Comparison of ENCODE assay signal across 11 cellular contexts in genomic region chr7:28407643-28408042, GRCh38. TPM values are rescaled to one million over a fixed set of nuclear protein-coding genes. Genes with fewer than 3 reads are reported as not detected.
DNase-seq lines count a peak whose midpoint lies in the region; ATAC-seq and TF ChIP-seq lines count a peak whose summit lies in the region.
"Had no signal": no experiment of that assay in that cellular context is flagged by ENCODE, and none has a peak within 500 bp of the region (broad histone marks: within the 10 kb centered on the region; RNA-seq: fewer than 3 reads in every experiment).

No MANE protein-coding gene starts in this region.

- intact Hi-C loops in CD14-positive monocyte (cut with micrococcal nuclease) = loop anchor here (5.0 to 10.0 kb wide), 2 partner anchors 275 to 277 kb away; no protein-coding TSS in a partner anchor
- intact Hi-C loops in esophagus muscularis mucosa (cut with DNase I) = loop anchor here (5.0 kb wide), 1 partner anchor 275 kb away; no protein-coding TSS in a partner anchor

- TF ChIP-seq EP300 in esophagus muscularis mucosa (IDR thresholded peaks at IDR 0.05) = no peak

- ATAC-seq in GM19455 (IDR thresholded peaks at IDR 0.05; ENCODE audit: unreplicated experiment) (no peak), HG02981 (IDR thresholded peaks at IDR 0.05; ENCODE audit: unreplicated experiment) (no peak)

- 35% methylated on average over 2 of the region's 2 CpGs for WGBS in esophagus muscularis mucosa

- H3K9ac ChIP-seq in rectal smooth muscle tissue (ENCODE audit: low read length) = no peak overlapping the region

- peaks cover 29 to 57% (median 49%) of the 10 kb centered on the region in 4 donors for H3K4me1 ChIP-seq in esophagus muscularis mucosa
- peaks cover 9% of the 10 kb centered on the region for H3K4me1 ChIP-seq in rectal smooth muscle tissue (ENCODE audit: control insufficient read depth, insufficient read depth, low read length)

- peaks cover 0 to 27% (median 12%) of the 10 kb centered on the region in 7 donors for H3K9me3 Mint-ChIP-seq in CD14-positive monocyte
- no peaks in the 10 kb centered on the region for H3K9me3 Mint-ChIP-seq in activated T-cell treated with anti-CD3 and anti-CD28 coated beads, Interleukin-2, amount 50 U/mL, for 24 hours

- no peaks in the 10 kb centered on the region for H3K9me3 ChIP-seq in esophagus muscularis mucosa

- no peak for TF ChIP-seq POLR2A in esophagus muscularis mucosa (IDR thresholded peaks at IDR 0.05; ENCODE audit: low read depth)

- H3K27ac ChIP-seq in esophagus muscularis mucosa (replicated peaks in 1 of 4) (peak overlapping the region; percentile 91 to 93 (median 92)), rectal smooth muscle tissue (ENCODE audit: low read depth, low read length) (peak overlapping the region; percentile 91)

- H3K36me3 Mint-ChIP-seq in CD14-positive monocyte = peaks cover 3 to 13% of the 10 kb centered on the region in 2 donors
- H3K36me3 Mint-ChIP-seq in activated T-cell treated with anti-CD3 and anti-CD28 coated beads, Interleukin-2, amount 50 U/mL, for 24 hours (ENCODE audit: low read depth) = no peaks in the 10 kb centered on the region

- no peak for TF ChIP-seq CTCF in CD14-positive monocyte (IDR thresholded peaks at IDR 0.05)
- TF ChIP-seq CTCF in esophagus muscularis mucosa (IDR thresholded peaks at IDR 0.05) = no peak

- peak overlapping the region in 3 of 7 donors; percentile 9 to 68 (median 52) for H3K27ac Mint-ChIP-seq in CD14-positive monocyte
- H3K27ac Mint-ChIP-seq in activated T-cell treated with anti-CD3 and anti-CD28 coated beads, Interleukin-2, amount 50 U/mL, for 24 hours = no peak overlapping the region

- H3K4me1 Mint-ChIP-seq in CD14-positive monocyte = peaks cover 38% of the 10 kb centered on the region
- peaks cover 46% of the 10 kb centered on the region for H3K4me1 Mint-ChIP-seq in activated T-cell treated with anti-CD3 and anti-CD28 coated beads, Interleukin-2, amount 50 U/mL, for 24 hours (ENCODE audit: low read depth)

- DNase-seq in CD14-positive monocyte (ENCODE audit: low spot score) (peak; percentile 56), NCI-H226 (peak; percentile 54), esophagus muscularis mucosa (ENCODE audit: extremely low spot score) (no peak)
- DNase-seq in stimulated activated CD4-positive, alpha-beta T cell treated with anti-CD3 and anti-CD28 coated beads, Interleukin-12 subunit alpha, Interleukin-12 subunit beta, amount 100 ng/mL, for 4 hours = no peak
- DNase-seq in activated T-cell treated with anti-CD3 and anti-CD28 coated beads, Interleukin-2, amount 50 U/mL, for 24 hours = no peak
- DNase-seq: GF-D8; NCI-H1092 treated with DMSO at 0.1 percent for 48 hours; stimulated activated CD8-positive, alpha-beta memory T cell treated with anti-CD3 and anti-CD28 coated beads, Interleukin-4, amount 100 ng/mL, for 48 hours had no signal

- H3K27me3 ChIP-seq in esophagus muscularis mucosa = no peaks in the 10 kb centered on the region
- no peaks in the 10 kb centered on the region for H3K27me3 ChIP-seq in rectal smooth muscle tissue (ENCODE audit: control insufficient read depth, insufficient read depth, low read length)

- peak overlapping the region in 1 of 2 donors; percentile 99 for H3K4me3 Mint-ChIP-seq in CD14-positive monocyte
- no peak overlapping the region for H3K4me3 Mint-ChIP-seq in activated T-cell treated with anti-CD3 and anti-CD28 coated beads, Interleukin-2, amount 50 U/mL, for 24 hours

- H3K4me3 ChIP-seq in esophagus muscularis mucosa (no peak overlapping the region), rectal smooth muscle tissue (ENCODE audit: low read length) (no peak overlapping the region)

- peaks cover 57 to 82% (median 68%) of the 10 kb centered on the region in 3 donors for H3K27me3 Mint-ChIP-seq in CD14-positive monocyte (ENCODE audit: low read depth in 3 of 3)
- H3K27me3 Mint-ChIP-seq in activated T-cell treated with anti-CD3 and anti-CD28 coated beads, Interleukin-2, amount 50 U/mL, for 24 hours = peaks cover 83% of the 10 kb centered on the region

- no peaks in the 10 kb centered on the region for H3K36me3 ChIP-seq in esophagus muscularis mucosa
- H3K36me3 ChIP-seq in rectal smooth muscle tissue (ENCODE audit: control insufficient read depth, insufficient read depth, low read length) = no peaks in the 10 kb centered on the region

RNA-seq across cellular contexts. Expression of gene CREB5, which starts 4.7 kb away (rescaled TPM):
- polyA plus RNA-seq in CD14-positive monocyte = 10 to 100 TPM; 25.1 to 44.2 TPM
- total RNA-seq in esophagus muscularis mucosa = 10 to 100 TPM in 2 of 4 donors, 1 to 10 TPM in 2; 6.6 to 18.6 (median 12.6) TPM

Comparison
In these comparisons a context has a peak if more than half of its experiments do, and no peak if none do; other contexts are left out.
1. DNase-seq: peak in CD14-positive monocyte (single experiment) and NCI-H226 (single experiment); none in esophagus muscularis mucosa (single experiment), stimulated activated CD4-positive, alpha-beta T cell treated with anti-CD3 and anti-CD28 coated beads, Interleukin-12 subunit alpha, Interleukin-12 subunit beta, amount 100 ng/mL, for 4 hours (single experiment) and activated T-cell treated with anti-CD3 and anti-CD28 coated beads, Interleukin-2, amount 50 U/mL, for 24 hours (single experiment).